9 cellular contexts compared by ENCODE assay signal in the genomic region with DNA sequence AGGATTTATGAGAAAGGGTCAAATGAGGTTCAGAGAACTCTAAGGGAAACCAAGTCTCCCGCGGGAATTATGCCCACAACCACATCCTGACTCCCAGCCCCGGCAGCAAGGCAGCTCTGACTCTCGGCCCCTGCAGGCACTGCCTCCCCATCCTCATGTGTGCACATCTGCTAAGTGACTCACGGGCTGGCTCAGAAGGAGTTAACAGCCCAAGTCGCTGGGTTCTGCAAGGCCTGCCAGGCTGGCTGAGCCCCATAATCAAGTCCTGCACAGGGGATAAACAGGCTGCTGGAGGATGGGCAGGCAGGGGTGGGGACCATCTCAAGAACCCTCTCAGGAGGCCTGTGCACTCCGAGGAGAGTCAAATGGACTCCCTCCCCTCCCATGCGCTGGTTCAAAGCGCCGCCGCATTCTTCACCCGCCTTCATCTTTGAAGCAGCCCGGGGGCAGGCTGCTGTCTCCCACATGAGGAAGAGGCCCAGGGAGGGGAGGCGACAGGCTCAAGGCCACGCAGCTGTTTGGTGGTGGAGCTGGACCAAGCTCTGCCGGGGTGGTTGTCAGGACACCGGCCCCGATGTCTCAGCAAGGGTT.
DNase-seq lines count a peak whose midpoint lies in the region; ATAC-seq and TF ChIP-seq lines count a peak whose summit lies in the region.
"Had no signal": no experiment of that assay in that cellular context is flagged by ENCODE, and none has a peak within 500 bp of the region (broad histone marks: within the 10 kb centered on the region; RNA-seq: fewer than 3 reads in every experiment).

No MANE protein-coding gene starts in this region.

- no peaks in the 10 kb centered on the region for H3K36me3 ChIP-seq in smooth muscle cell (ENCODE audit: low read depth)

- peak overlapping the region; percentile 44 for H3K27ac ChIP-seq in smooth muscle cell (ENCODE audit: low read depth)
- H3K27ac ChIP-seq: 22Rv1 had no signal

- no peaks in the 10 kb centered on the region for H3K79me2 ChIP-seq in smooth muscle cell (ENCODE audit: low read depth)

- DNase-seq in DMS 273 (lab: John Stamatoyannopoulos, UW; ENCODE audit: unreplicated experiment): peak; percentile 20
- DNase-seq in DMS 273 treated with DMSO at 0.1 percent for 48 hours (lab: John Stamatoyannopoulos, UW): no peak
- peak; percentile 89 for DNase-seq in NCI-H69 (lab: John Stamatoyannopoulos, UW)
- DNase-seq in fibroblast of villous mesenchyme (ENCODE audit: low read depth): peak; percentile 41
- no peak for DNase-seq in smooth muscle cell (lab: John Stamatoyannopoulos, UW; ENCODE audit: unreplicated experiment)
- DNase-seq in NCI-H446 treated with DMSO at 0.1 percent for 48 hours (lab: John Stamatoyannopoulos, UW): no peak
- DNase-seq in dedifferentiated amniotic fluid mesenchymal stem cell (ENCODE audit: extremely low spot score): no peak

- H3K9me3 ChIP-seq in smooth muscle cell (replicated peaks; ENCODE audit: low read depth): no peaks in the 10 kb centered on the region

- no peak for ATAC-seq in HG02938 (IDR thresholded peaks at IDR 0.05; ENCODE audit: unreplicated experiment)

- no peak overlapping the region for H3K4me3 ChIP-seq in fibroblast of villous mesenchyme (ENCODE audit: low read depth, low read length)
- H3K4me3 ChIP-seq in smooth muscle cell: no peak overlapping the region

- no peaks in the 10 kb centered on the region for H3K27me3 ChIP-seq in smooth muscle cell (ENCODE audit: low read depth)

- no peak overlapping the region for H2AFZ ChIP-seq in smooth muscle cell (ENCODE audit: low read depth)

- H4K20me1 ChIP-seq in smooth muscle cell (ENCODE audit: low read depth): no peaks in the 10 kb centered on the region

- H3K4me1 ChIP-seq in smooth muscle cell (ENCODE audit: low read depth): peaks cover 11% of the 10 kb centered on the region

- no peak overlapping the region for H3K9ac ChIP-seq in smooth muscle cell (ENCODE audit: low read depth)

- TF ChIP-seq CTCF in fibroblast of villous mesenchyme (IDR thresholded peaks at IDR 0.05; ENCODE audit: insufficient read depth, low read depth, low read length) (no peak), smooth muscle cell (IDR thresholded peaks at IDR 0.05; ENCODE audit: borderline replicate concordance, insufficient read depth, poor library complexity, severe bottlenecking) (no peak)

- H3F3A ChIP-seq in smooth muscle cell (ENCODE audit: low read depth): no peaks in the 10 kb centered on the region

- H3K4me2 ChIP-seq in smooth muscle cell: peak overlapping the region; percentile 16

- WGBS in smooth muscle cell (ENCODE audit: low lambda C conversion rate): 32% methylated on average over 18 of the region's 18 CpGs

Comparison
In these comparisons a context has a peak if more than half of its experiments do, and no peak if none do; other contexts are left out.
1. DNase-seq: peak in DMS 273 (single experiment), NCI-H69 (single experiment) and fibroblast of villous mesenchyme (single experiment); none in DMS 273 treated with DMSO at 0.1 percent for 48 hours (single experiment), smooth muscle cell (single experiment), NCI-H446 treated with DMSO at 0.1 percent for 48 hours (single experiment) and dedifferentiated amniotic fluid mesenchymal stem cell (single experiment).